8 cellular contexts compared by ENCODE assay signal in the genomic region with DNA sequence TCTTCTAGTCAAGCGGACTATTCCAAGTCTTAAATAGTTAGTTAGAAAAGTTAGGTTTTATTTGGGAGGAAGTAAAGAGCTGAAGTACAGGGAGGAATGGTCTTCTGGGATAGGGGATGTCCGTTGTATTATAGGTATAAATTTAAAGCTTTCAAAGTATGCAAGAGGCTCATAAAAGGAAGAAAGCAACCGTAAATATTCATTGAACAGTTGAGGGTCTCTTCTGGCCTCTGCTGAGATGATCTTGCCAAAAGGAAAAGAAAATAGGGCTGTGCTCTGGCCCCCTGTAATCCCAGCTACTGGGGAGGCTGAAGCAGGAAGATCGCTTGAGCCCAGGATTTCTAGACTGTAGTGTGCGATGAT. TPM values are rescaled to one million over a fixed set of nuclear protein-coding genes. Genes with fewer than 3 reads are reported as not detected.
DNase-seq lines count a peak whose midpoint lies in the region; ATAC-seq, FAIRE-seq and TF ChIP-seq lines count a peak whose summit lies in the region.

No MANE protein-coding gene starts in this region.

- H3K27ac Mint-ChIP-seq in T-helper 17 cell, result peak overlapping the region; percentile 80

- H3K4me1 ChIP-seq in HEK293 (ENCODE audit: control insufficient read depth, insufficient read depth, low read length) (peaks cover 5% of the 10 kb centered on the region), gastroesophageal sphincter (peaks cover 0 to 15% (median 0%) of the 10 kb centered on the region in 3 donors), small intestine (ENCODE audit: control insufficient read depth in 2 of 2, insufficient read depth in 1 of 2, low read depth in 1 of 2, low read length in 1 of 2) (peaks cover 0 to 2% of the 10 kb centered on the region in 2 donors)

- peaks cover 22% of the 10 kb centered on the region for H3K4me1 Mint-ChIP-seq in T-helper 17 cell

- no peak for ATAC-seq in T-helper 17 cell
- ATAC-seq in gastroesophageal sphincter, result no peak
- ATAC-seq in HG03045 (IDR thresholded peaks at IDR 0.05; ENCODE audit: unreplicated experiment), result no peak
- ATAC-seq in HG03571 (IDR thresholded peaks at IDR 0.05; ENCODE audit: unreplicated experiment), result no peak

- H3K27me3 ChIP-seq in gastroesophageal sphincter (peaks cover 15% of the 10 kb centered on the region), small intestine (ENCODE audit: control insufficient read depth in 2 of 2, insufficient read depth in 2 of 2, low read length in 2 of 2) (no peaks in the 10 kb centered on the region)

- DNase-seq in T-helper 17 cell (no peak), small intestine (no peak)
- no peak for DNase-seq in effector CD4-positive, alpha-beta T cell
- no peak for DNase-seq in activated CD4-positive, CD25-positive, alpha-beta regulatory T cell treated with anti-CD3 and anti-CD28 coated beads, Interleukin-2, amount 50 U/mL, for 72 hours

- FAIRE-seq in small intestine (lab: Jason Lieb, UNC), result no peak

- H3K27me3 Mint-ChIP-seq in T-helper 17 cell, result peaks cover 14% of the 10 kb centered on the region

- H3K27ac ChIP-seq in HEK293 (ENCODE audit: extremely low read depth, low read depth, low read length) (peak overlapping the region; percentile 93), gastroesophageal sphincter (peak overlapping the region; percentile 72 to 93 (median 92)), small intestine (ENCODE audit: low read depth in 1 of 2, low read length in 1 of 2) (peak overlapping the region; percentile 5 to 82)

- POLR2A ChIA-PET in HEK293 (lab: Yijun Ruan, JAX), result interaction anchor here (0.7 to 3.0 kb wide), 22 partner anchors 9 to 228 kb away, joined by 3 to 15 read pairs (median 4); partner anchors contain the start of genes CNPY2, GLS2, PAN2 and RNF41

- 2 to 30% methylated on average over 3 to 5 of the region's 5 CpGs for WGBS in gastroesophageal sphincter (ENCODE audit: low coverage in 1 of 2), 2 donors
- 33 to 38% (median 37%) methylated on average over 5 of the region's 5 CpGs for WGBS in small intestine, 3 donors

- H3K36me3 ChIP-seq in HEK293 (ENCODE audit: control insufficient read depth in 2 of 2, insufficient read depth in 1 of 2, low read length in 2 of 2) (peaks cover 0 to 8% of the 10 kb centered on the region in 2 experiments; a peak in 1 of 3 replicates), gastroesophageal sphincter (no peaks in the 10 kb centered on the region), small intestine (ENCODE audit: control insufficient read depth in 2 of 2, insufficient read depth in 2 of 2, low read length in 2 of 2) (no peaks in the 10 kb centered on the region)

- H3K4me3 ChIP-seq in HEK293 (ENCODE audit: low read depth, low read length), result peak overlapping the region; percentile 59
- H3K4me3 ChIP-seq in gastroesophageal sphincter, result peak overlapping the region; percentile 47 to 68
- H3K4me3 ChIP-seq in small intestine (ENCODE audit: low read depth in 1 of 2, low read length in 2 of 2), result peak overlapping the region in 1 of 2 donors; percentile 86

- peak overlapping the region; percentile 91 for H3K4me3 Mint-ChIP-seq in T-helper 17 cell

- no peak for TF ChIP-seq EP300 in gastroesophageal sphincter (IDR thresholded peaks at IDR 0.05)

- TF ChIP-seq CTCF in HEK293 (tag by site-specific recombination; IDR thresholded peaks at IDR 0.05), result no peak
- TF ChIP-seq CTCF in gastroesophageal sphincter (IDR thresholded peaks at IDR 0.05), result no peak

- no peak for TF ChIP-seq POLR2A in gastroesophageal sphincter (IDR thresholded peaks at IDR 0.05)

- no peaks in the 10 kb centered on the region for H3K36me3 Mint-ChIP-seq in T-helper 17 cell (ENCODE audit: low read depth)

- H3K9me3 ChIP-seq in HEK293 (ENCODE audit: control insufficient read depth, insufficient read depth, low read depth, low read length) (no peaks in the 10 kb centered on the region), T-helper 17 cell (ENCODE audit: control insufficient read depth, low read length, poor library complexity, severe bottlenecking) (no peaks in the 10 kb centered on the region), gastroesophageal sphincter (no peaks in the 10 kb centered on the region), small intestine (ENCODE audit: control insufficient read depth, low read depth) (no peaks in the 10 kb centered on the region)

- CTCF ChIA-PET in HEK293 (lab: Yijun Ruan, JAX), result interaction anchor here (0.6 to 5.4 kb wide), 4 partner anchors 12 to 323 kb away, joined by 3 to 29 read pairs (median 7); no protein-coding TSS in a partner anchor

TF ChIP-seq in HEK293, 187 proteins besides CTCF, POLR2A, EP300 and RAD21:
- TF ChIP-seq ZSCAN23 (tag by site-specific recombination; IDR thresholded peaks at IDR 0.05) (no peak), ZNF2 (tag by site-specific recombination; IDR thresholded peaks at IDR 0.05) (0 out of 2 replicates have a peak, but pooled peaks have one; percentile 5), ZBTB17 (tag by site-specific recombination; IDR thresholded peaks at IDR 0.05) (peak; percentile 50), RBAK (tag by site-specific recombination; IDR thresholded peaks at IDR 0.05) (no peak), PRDM10 (tag by site-specific recombination; IDR thresholded peaks at IDR 0.05) (peak; percentile 94), ZNF133 (tag by site-specific recombination; IDR thresholded peaks at IDR 0.05) (no peak), ZNF19 (tag by site-specific recombination; IDR thresholded peaks at IDR 0.05; ENCODE audit: low read depth) (no peak), ZNF560 (tag by site-specific recombination; IDR thresholded peaks at IDR 0.05; ENCODE audit: borderline replicate concordance) (no peak), ZBTB20 (tag by site-specific recombination; IDR thresholded peaks at IDR 0.05) (no peak), BCL11A (tag by site-specific recombination; IDR thresholded peaks at IDR 0.05; ENCODE audit: low read depth) (no peak), ZNF175 (tag by site-specific recombination; IDR thresholded peaks at IDR 0.05) (no peak), ZNF600 (tag by site-specific recombination; IDR thresholded peaks at IDR 0.05) (no peak), ZNF248 (tag by site-specific recombination; IDR thresholded peaks at IDR 0.05) (no peak), ZNF791 (tag by site-specific recombination; IDR thresholded peaks at IDR 0.05) (no peak)
- TF ChIP-seq, protein P1, sequence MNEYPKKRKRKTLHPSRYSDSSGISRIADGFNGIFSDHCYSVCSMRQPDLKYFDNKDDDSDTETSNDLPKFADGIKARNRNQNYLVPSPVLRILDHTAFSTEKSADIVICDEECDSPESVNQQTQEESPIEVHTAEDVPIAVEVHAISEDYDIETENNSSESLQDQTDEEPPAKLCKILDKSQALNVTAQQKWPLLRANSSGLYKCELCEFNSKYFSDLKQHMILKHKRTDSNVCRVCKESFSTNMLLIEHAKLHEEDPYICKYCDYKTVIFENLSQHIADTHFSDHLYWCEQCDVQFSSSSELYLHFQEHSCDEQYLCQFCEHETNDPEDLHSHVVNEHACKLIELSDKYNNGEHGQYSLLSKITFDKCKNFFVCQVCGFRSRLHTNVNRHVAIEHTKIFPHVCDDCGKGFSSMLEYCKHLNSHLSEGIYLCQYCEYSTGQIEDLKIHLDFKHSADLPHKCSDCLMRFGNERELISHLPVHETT (tag by site-specific recombination; IDR thresholded peaks at IDR 0.05), result no peak

RNA-seq across cellular contexts. Expression of gene TIMELESS, which starts 0.4 kb away (rescaled TPM):
- total RNA-seq in T-helper 17 cell (1 to 10 TPM; 5.0 to 5.1 TPM), gastroesophageal sphincter (1 to 10 TPM; 2.6 to 3.1 (median 3.0) TPM)
- polyA plus RNA-seq in small intestine, result 10 to 100 TPM in 1 of 3 donors, 1 to 10 TPM in 2; 3.2 to 13.6 (median 3.6) TPM

RNA-seq across cellular contexts. Expression of gene MIP, which starts 4.9 kb away (rescaled TPM):
- total RNA-seq in T-helper 17 cell, result not detected
- total RNA-seq in gastroesophageal sphincter, result not detected
- polyA plus RNA-seq in small intestine, result under 1 TPM in 1 of 3 donors, not detected in 2; 0.06 TPM

RNA-seq across cellular contexts. Expression of gene SPRYD4, which starts 18.8 kb away (rescaled TPM):
- 1 to 10 TPM; 5.8 to 6.4 TPM for total RNA-seq in T-helper 17 cell
- total RNA-seq in gastroesophageal sphincter, result 1 to 10 TPM; 1.1 to 3.7 (median 2.3) TPM
- polyA plus RNA-seq in small intestine, result 1 to 10 TPM; 1.4 to 2.9 (median 2.4) TPM

RNA-seq across cellular contexts. Expression of gene GLS2, which starts 38.4 kb away (rescaled TPM):
- total RNA-seq in T-helper 17 cell, result 1 to 10 TPM; 1.9 to 2.8 TPM
- 1 to 10 TPM; 1.1 to 4.1 (median 1.6) TPM for total RNA-seq in gastroesophageal sphincter
- polyA plus RNA-seq in small intestine, result 1 to 10 TPM in 1 of 3 donors, under 1 TPM in 2; 0.54 to 1.1 (median 0.67) TPM
